In genomic region chr13:73579574-73580274, GRCh38 we compare ENCODE assay signal across 32 cellular contexts.
"Had no signal": no experiment of that assay in that cellular context is flagged by ENCODE, and none has a peak within 500 bp of the region (broad histone marks: within the 10 kb centered on the region; RNA-seq: fewer than 3 reads in every experiment).

No MANE protein-coding gene starts in this region.

- FAIRE-seq: endometrium, islet of Langerhans had no signal

- H3K36me3 ChIP-seq: esophagus squamous epithelium, heart right ventricle, left lung, ovary, right lobe of liver, thoracic aorta, tibial nerve, upper lobe of left lung, uterus had no signal

- H3K9me3 ChIP-seq: esophagus squamous epithelium, heart right ventricle, left lung, ovary, psoas muscle, right lobe of liver, thoracic aorta, tibial nerve, upper lobe of left lung, uterus had no signal

- H3K27ac Mint-ChIP-seq: effector memory CD8-positive, alpha-beta T cell; mesothelial cell of epicardium had no signal

- H3K27ac ChIP-seq: esophagus squamous epithelium, heart right ventricle, left lung, ovary, psoas muscle, right lobe of liver, thoracic aorta, tibial nerve, upper lobe of left lung, uterus had no signal

- ATAC-seq: effector memory CD8-positive, alpha-beta T cell; heart right ventricle; left cardiac atrium; naive thymus-derived CD8-positive, alpha-beta T cell; right lobe of liver; stimulated activated naive CD8-positive, alpha-beta T cell treated with anti-CD3 and anti-CD28 coated beads, Interleukin-15, Interleukin-2, amounts not matched to agents 100 U/mL and 50 U/mL, for 24 hours had no signal

- H3K9me3 Mint-ChIP-seq: effector memory CD8-positive, alpha-beta T cell had no signal

- H3K27me3 ChIP-seq: esophagus squamous epithelium, heart right ventricle, left lung, ovary, right lobe of liver, tibial nerve, upper lobe of left lung, uterus had no signal

- H3K36me3 Mint-ChIP-seq: mesothelial cell of epicardium had no signal

- H3K4me3 ChIP-seq: esophagus squamous epithelium, heart right ventricle, left lung, ovary, psoas muscle, right lobe of liver, smooth muscle cell, thoracic aorta, tibial nerve, upper lobe of left lung, uterus had no signal

- H3K27me3 Mint-ChIP-seq: naive thymus-derived CD8-positive, alpha-beta T cell had no signal

- H3K4me1 ChIP-seq: esophagus squamous epithelium, heart right ventricle, left lung, psoas muscle, uterus had no signal

- DNase-seq: cortex of kidney; effector memory CD8-positive, alpha-beta T cell; erythroblast; esophagus squamous epithelium; foreskin melanocyte; glutamatergic neuron; heart right ventricle; hippocampal formation; left cardiac atrium; left lung; mesenchymal stem cell; naive thymus-derived CD8-positive, alpha-beta T cell; occipital lobe; ovary; posterior cingulate gyrus; psoas muscle; retina; right lobe of liver; stimulated activated CD4-positive, alpha-beta T cell treated with anti-CD3 and anti-CD28 coated beads, Interleukin-12 subunit alpha, Interleukin-12 subunit beta, amount 100 ng/mL, for 4 hours; stimulated activated CD4-positive, alpha-beta T cell treated with anti-CD3 and anti-CD28 coated beads, Interleukin-1b, Interleukin-23, amount 100 ng/mL, for 48 hours; stimulated activated CD4-positive, alpha-beta T cell treated with anti-CD3 and anti-CD28 coated beads, Interleukin-4, amount 100 ng/mL, for 1 hour; stimulated activated CD8-positive, alpha-beta memory T cell treated with anti-CD3 and anti-CD28 coated beads, Interleukin-4, amount 100 ng/mL, for 48 hours; stimulated activated naive CD8-positive, alpha-beta T cell treated with anti-CD3 and anti-CD28 coated beads, Interleukin-15, Interleukin-2, amounts not matched to agents 100 U/mL and 50 U/mL, for 24 hours; substantia nigra; upper lobe of left lung; uterus had no signal

- H3K4me3 Mint-ChIP-seq: effector memory CD8-positive, alpha-beta T cell; mesothelial cell of epicardium; naive thymus-derived CD8-positive, alpha-beta T cell had no signal
